13 cellular contexts compared by ENCODE assay signal in the genomic region with DNA sequence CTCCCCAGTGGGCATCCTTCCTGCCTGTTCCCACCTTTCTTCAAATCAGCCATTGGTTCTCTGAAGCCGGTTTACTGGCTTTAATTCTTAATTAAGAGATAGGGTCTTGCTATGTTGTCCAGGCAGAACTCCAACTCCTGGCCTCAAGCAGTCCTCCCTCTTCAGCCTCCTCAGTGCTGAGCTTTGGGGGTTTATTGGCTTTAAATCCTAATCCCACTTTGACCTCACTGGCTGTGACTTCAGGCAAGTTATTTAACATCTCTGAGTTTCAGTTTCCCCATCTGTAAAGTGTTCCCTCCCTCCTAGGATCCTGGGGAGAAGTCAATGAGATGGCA. TPM values are rescaled to one million over a fixed set of nuclear protein-coding genes. Genes with fewer than 3 reads are reported as not detected.
DNase-seq lines count a peak whose midpoint lies in the region; ATAC-seq, FAIRE-seq and TF ChIP-seq lines count a peak whose summit lies in the region.
"Had no signal": no experiment of that assay in that cellular context is flagged by ENCODE, and none has a peak within 500 bp of the region (broad histone marks: within the 10 kb centered on the region; RNA-seq: fewer than 3 reads in every experiment).

No MANE protein-coding gene starts in this region.

- intact Hi-C loops in right cardiac atrium (cut with DNase I) (no loop called here), Right ventricle myocardium inferior (cut with DNase I) (no loop called here), vagina (cut with DNase I) (no loop called here)

- H3K9me3 Mint-ChIP-seq in astrocyte (ENCODE audit: unreplicated experiment), result no peaks in the 10 kb centered on the region
- no peaks in the 10 kb centered on the region for H3K9me3 Mint-ChIP-seq in nephron

- H3K9me3 ChIP-seq in right cardiac atrium (ENCODE audit: control insufficient read depth, low read length), result no peaks in the 10 kb centered on the region
- no peaks in the 10 kb centered on the region for H3K9me3 ChIP-seq in astrocyte (ENCODE audit: insufficient read depth, low read depth, low read length)
- no peaks in the 10 kb centered on the region for H3K9me3 ChIP-seq in vagina
- H3K9me3 ChIP-seq: ovary, testis had no signal

- peaks cover 27% of the 10 kb centered on the region for H4K20me1 ChIP-seq in astrocyte (ENCODE audit: insufficient read depth, low read length)

- ATAC-seq in right cardiac atrium (no peak), Right ventricle myocardium inferior (no peak), HG02763 (IDR thresholded peaks at IDR 0.05; ENCODE audit: unreplicated experiment) (no peak)

- FAIRE-seq in astrocyte (lab: Jason Lieb, UNC), result no peak
- FAIRE-seq: keratinocyte had no signal

- WGBS in right cardiac atrium, result 60% methylated on average over 1 of the region's 1 CpG

- TF ChIP-seq CTCF in astrocyte (IDR thresholded peaks at IDR 0.05; ENCODE audit: insufficient read depth, low read depth, low read length) (no peak), nephron (IDR thresholded peaks at IDR 0.05; ENCODE audit: unreplicated experiment in 3 of 3) (no peak), vagina (IDR thresholded peaks at IDR 0.05) (no peak)

- H3K4me1 ChIP-seq in right cardiac atrium (ENCODE audit: control insufficient read depth, insufficient read depth, low read length) (peaks cover 2% of the 10 kb centered on the region), astrocyte (ENCODE audit: insufficient read depth, low read length) (peaks cover 31% of the 10 kb centered on the region), vagina (peaks cover 68% of the 10 kb centered on the region)

- H3K36me3 ChIP-seq in astrocyte (ENCODE audit: insufficient read depth, low read length) (no peaks in the 10 kb centered on the region), vagina (no peaks in the 10 kb centered on the region)
- H3K36me3 ChIP-seq: ovary had no signal

- peaks cover 29% of the 10 kb centered on the region for H3K79me2 ChIP-seq in astrocyte (ENCODE audit: insufficient read depth, low read length)

- H3K36me3 Mint-ChIP-seq in astrocyte (ENCODE audit: low read depth, unreplicated experiment), result peaks cover 6% of the 10 kb centered on the region
- H3K36me3 Mint-ChIP-seq in nephron (ENCODE audit: low read depth), result no peaks in the 10 kb centered on the region

- no peak overlapping the region for H3K4me3 ChIP-seq in right cardiac atrium (ENCODE audit: low read length)
- H3K4me3 ChIP-seq in astrocyte (ENCODE audit: insufficient read depth, low read depth, low read length), result no peak overlapping the region
- H3K4me3 ChIP-seq in vagina, result no peak overlapping the region
- H3K4me3 ChIP-seq: ovary, testis had no signal

- H3K27ac Mint-ChIP-seq in astrocyte (ENCODE audit: unreplicated experiment) (no peak overlapping the region), nephron (peak overlapping the region; percentile 83 to 100 (median 98))

- H2AFZ ChIP-seq in astrocyte (ENCODE audit: low read depth, low read length), result no peak overlapping the region

- TF ChIP-seq POLR2A in vagina (IDR thresholded peaks at IDR 0.05) (no peak), erythroblast (IDR thresholded peaks at IDR 0.05; ENCODE audit: low read length) (no peak)

- H3K27ac ChIP-seq in right cardiac atrium (ENCODE audit: low read length) (peak overlapping the region; percentile 95), astrocyte (ENCODE audit: low read depth, low read length) (no peak overlapping the region), vagina (peak overlapping the region; percentile 90)

- H3K27me3 ChIP-seq in right cardiac atrium (ENCODE audit: control insufficient read depth, insufficient read depth), result no peaks in the 10 kb centered on the region
- peaks cover 14% of the 10 kb centered on the region for H3K27me3 ChIP-seq in astrocyte (ENCODE audit: insufficient read depth, low read length)
- no peaks in the 10 kb centered on the region for H3K27me3 ChIP-seq in vagina
- H3K27me3 ChIP-seq: ovary, testis had no signal

- DNase-seq in right cardiac atrium (no peak), Right ventricle myocardium inferior (ENCODE audit: missing footprints) (no peak), astrocyte (ENCODE audit: low read depth) (no peak), vagina (ENCODE audit: extremely low spot score in 2 of 2) (no peak), iPS-NIHi11 (ENCODE audit: low spot score) (no peak), erythroblast (lab: John Stamatoyannopoulos, UW) (no peak)
- DNase-seq: cerebellar nuclear complex, NCI-H2029, ovary, testis had no signal

- peaks cover 6% of the 10 kb centered on the region for H3K27me3 Mint-ChIP-seq in astrocyte (ENCODE audit: low read depth, unreplicated experiment)
- H3K27me3 Mint-ChIP-seq in nephron (ENCODE audit: low read depth), result peaks cover 21% of the 10 kb centered on the region

- H3K4me3 Mint-ChIP-seq in astrocyte (ENCODE audit: unreplicated experiment), result peak overlapping the region; percentile 74
- H3K4me3 Mint-ChIP-seq in nephron, result peak overlapping the region; percentile 89 to 98 (median 96)

- no peak overlapping the region for H3K9ac ChIP-seq in astrocyte (ENCODE audit: low read length)

- H3K4me1 Mint-ChIP-seq in astrocyte (ENCODE audit: low read depth, unreplicated experiment) (peaks cover 15% of the 10 kb centered on the region), nephron (peaks cover 56% of the 10 kb centered on the region)

- no peak overlapping the region for H3K4me2 ChIP-seq in astrocyte (ENCODE audit: low read length)

RNA-seq across cellular contexts. Expression of a gene that starts 2.1 kb away (rescaled TPM):
- total RNA-seq in right cardiac atrium (1 to 10 TPM; 4.8 to 6.9 (median 6.5) TPM), Right ventricle myocardium inferior (5.6 TPM), astrocyte (11.9 and 12.4 TPM in 2 replicates), vagina (17.7 TPM)
- polyA plus RNA-seq in right cardiac atrium, result 6.2 TPM

RNA-seq across cellular contexts. Expression of a gene that starts 4.3 kb away (rescaled TPM):
- total RNA-seq in right cardiac atrium (100 to 1,000 TPM; 478 to 697 (median 542) TPM), Right ventricle myocardium inferior (577 TPM), astrocyte (174 and 178 TPM in 2 replicates), vagina (179 TPM)
- 843 TPM for polyA plus RNA-seq in right cardiac atrium

RNA-seq across cellular contexts. Expression of a gene that starts 35.6 kb away (rescaled TPM):
- total RNA-seq in right cardiac atrium (10 to 100 TPM; 18.9 to 23.6 (median 19.5) TPM), Right ventricle myocardium inferior (16.1 TPM), astrocyte (32.3 and 35.2 TPM in 2 replicates), vagina (21.6 TPM)
- 7.7 TPM for polyA plus RNA-seq in right cardiac atrium

RNA-seq across cellular contexts. Expression of a gene that starts 35.9 kb away (rescaled TPM):
- total RNA-seq in right cardiac atrium, result 10 to 100 TPM; 33.8 to 43.5 (median 41.7) TPM
- polyA plus RNA-seq in right cardiac atrium, result 60.8 TPM
- total RNA-seq in Right ventricle myocardium inferior, result 49.3 TPM
- 56.2 TPM in 2 replicates for total RNA-seq in astrocyte
- 17.2 TPM for total RNA-seq in vagina
